ENCODE assay signal across 8 cellular contexts in genomic region chr17:75525806-75526554, GRCh38. TPM values are rescaled to one million over a fixed set of nuclear protein-coding genes. Genes with fewer than 3 reads are reported as not detected.
DNase-seq lines count a peak whose midpoint lies in the region; ATAC-seq and TF ChIP-seq lines count a peak whose summit lies in the region.

No MANE protein-coding gene starts in this region.

- no peak overlapping the region for H2BK120ac ChIP-seq in IMR-90 (ENCODE audit: low read depth, low read length)

- TF ChIP-seq RAD21 in IMR-90 (IDR thresholded peaks at IDR 0.05; ENCODE audit: low read length): no peak

- H3K4me1 ChIP-seq in IMR-90 (ENCODE audit: control insufficient read depth, insufficient read depth, low read length) (no peaks in the 10 kb centered on the region), mucosa of stomach (ENCODE audit: control insufficient read depth, insufficient read depth, low read length) (peaks cover 21% of the 10 kb centered on the region)

- 5% methylated on average over 25 of the region's 60 CpGs; no CpG with 5 or more reads in 1 of the 2 experiments for WGBS in IMR-90 (ENCODE audit: extremely low coverage in 2 of 2, insufficient read length in 1 of 2), 2 experiments

- no peak overlapping the region for H2BK15ac ChIP-seq in IMR-90 (ENCODE audit: low read depth, low read length)

- dilution Hi-C loops in IMR-90 (cut with HindIII; ENCODE audit: low sequenced_read_pairs, unreplicated experiment): no loop called here

- no peak overlapping the region for H3K4ac ChIP-seq in IMR-90 (ENCODE audit: low read depth, low read length)

- no peak overlapping the region for H3K9ac ChIP-seq in IMR-90 (ENCODE audit: low read depth, low read length)
- H3K9ac ChIP-seq in mucosa of stomach (ENCODE audit: low read length): peak overlapping the region; percentile 93

- H4K8ac ChIP-seq in IMR-90 (ENCODE audit: low read depth in 2 of 2, low read length in 2 of 2): no peak overlapping the region

- intact Hi-C loops in IMR-90 (cut with micrococcal nuclease): no loop called here

- in situ Hi-C loops in IMR-90 (cut with MboI; ENCODE audit: low sequenced_read_pairs): no loop called here

- no peak for TF ChIP-seq POLR2A in IMR-90 (IDR thresholded peaks at IDR 0.05; ENCODE audit: low read depth, low read length)

- H2AK5ac ChIP-seq in IMR-90 (ENCODE audit: low read depth, low read length): no peak overlapping the region

- DNase-seq in NCI-H146 (lab: John Stamatoyannopoulos, UW) (peak; percentile 64), NCI-H146 treated with DMSO at 0.1 percent for 48 hours (lab: John Stamatoyannopoulos, UW; ENCODE audit: unreplicated experiment) (no peak), IMR-90 (no peak), cardiac fibroblast (ENCODE audit: low read depth in 2 of 2) (no peak)
- DNase-seq in stimulated activated CD4-positive, alpha-beta T cell treated with anti-CD3 and anti-CD28 coated beads, Interleukin-2, amount 100 ng/mL, for 48 hours: no peak

- H2BK5ac ChIP-seq in IMR-90 (ENCODE audit: low read depth, low read length, poor library complexity, severe bottlenecking): no peak overlapping the region

- no peak overlapping the region for H4K5ac ChIP-seq in IMR-90 (ENCODE audit: low read depth, low read length)

- no peaks in the 10 kb centered on the region for H3K9me3 ChIP-seq in IMR-90 (ENCODE audit: control insufficient read depth, insufficient read depth, low read length)
- H3K9me3 ChIP-seq in mucosa of stomach (ENCODE audit: control insufficient read depth, low read length): no peaks in the 10 kb centered on the region

- BruUV-seq in IMR-90 (replicated peaks; lab: Mats Ljungman, UMichigan): no TSS peak

- H2AFZ ChIP-seq in IMR-90 (replicated peaks; ENCODE audit: low read length, poor library complexity): peak overlapping the region; percentile 81

- POLR2A ChIA-PET in IMR-90 (lab: Charles Lee; ENCODE audit: unreplicated experiment): no interaction called here

- no peak overlapping the region for H4K91ac ChIP-seq in IMR-90 (ENCODE audit: insufficient read depth, low read depth, low read length)

- H2BK20ac ChIP-seq in IMR-90 (ENCODE audit: low read depth, low read length): no peak overlapping the region

- no peak overlapping the region for H3K18ac ChIP-seq in IMR-90 (ENCODE audit: low read depth, low read length)

- peaks cover 22% of the 10 kb centered on the region for H3K27me3 ChIP-seq in IMR-90 (ENCODE audit: control insufficient read depth, insufficient read depth, low read length)
- H3K27me3 ChIP-seq in mucosa of stomach (ENCODE audit: control insufficient read depth, insufficient read depth, low read length): no peaks in the 10 kb centered on the region

- H3K56ac ChIP-seq in IMR-90 (ENCODE audit: extremely low read depth, insufficient read depth, low read length): no peak overlapping the region

- H3K4me3 ChIP-seq in IMR-90 (ENCODE audit: insufficient read depth, low read depth, low read length) (peak overlapping the region; percentile 48; the same call in 1 of the 2 replicates), cardiac fibroblast (replicated peaks in 1 of 2; ENCODE audit: low read depth in 2 of 2, low read length in 2 of 2) (peak overlapping the region; percentile 22 to 46), mucosa of stomach (ENCODE audit: low read length) (peak overlapping the region; percentile 53)

- peak overlapping the region; percentile 73; the same call in 1 of the 2 replicates for H3K23ac ChIP-seq in IMR-90 (ENCODE audit: low read depth, low read length)

- H3K79me1 ChIP-seq in IMR-90 (ENCODE audit: low read depth in 1 of 2, low read length in 2 of 2): no peaks in the 10 kb centered on the region

- TF ChIP-seq CTCF in IMR-90 (conservative IDR thresholded peaks at IDR 0.05; ENCODE audit: low read depth, low read length) (no peak), cardiac fibroblast (IDR thresholded peaks at IDR 0.05; ENCODE audit: low read depth, low read length) (no peak)

- H3K4me2 ChIP-seq in IMR-90 (ENCODE audit: low read depth, low read length): peak overlapping the region; percentile 66

- peak; percentile 5; the same call in 1 of the 2 replicates for ATAC-seq in IMR-90 (ENCODE audit: low read depth)
- no peak for ATAC-seq in GM19463 (IDR thresholded peaks at IDR 0.05; ENCODE audit: unreplicated experiment)
- ATAC-seq in GM21381 (IDR thresholded peaks at IDR 0.05; ENCODE audit: unreplicated experiment): no peak

- H3K9me1 ChIP-seq in IMR-90 (ENCODE audit: insufficient read depth, low read length): no peaks in the 10 kb centered on the region

- H3K27ac ChIP-seq in IMR-90 (ENCODE audit: insufficient read depth, low read length): no peak overlapping the region

- peaks cover 3% of the 10 kb centered on the region; the same call in 1 of the 2 replicates for H3K36me3 ChIP-seq in IMR-90 (ENCODE audit: control insufficient read depth, insufficient read depth, low read length)
- no peaks in the 10 kb centered on the region for H3K36me3 ChIP-seq in mucosa of stomach (ENCODE audit: control insufficient read depth, insufficient read depth, low read length)

- no peak overlapping the region for H3K14ac ChIP-seq in IMR-90 (replicated peaks; ENCODE audit: low read depth, low read length)

- no peak overlapping the region for H2AK9ac ChIP-seq in IMR-90 (replicated peaks; ENCODE audit: low read depth, low read length, poor library complexity)

- CTCF ChIA-PET in IMR-90 (lab: Yijun Ruan, JAX): no interaction called here

- 0 out of 2 replicates have a peak, but pooled peaks cover 14% of the 10 kb centered on the region for H4K20me1 ChIP-seq in IMR-90 (ENCODE audit: insufficient read depth, low read length)

TF ChIP-seq in IMR-90, 13 proteins besides CTCF, POLR2A, EP300 and RAD21:
- TF ChIP-seq RCOR1 (IDR thresholded peaks at IDR 0.05; ENCODE audit: insufficient replicate concordance, low read length) (no peak), MAFK (IDR thresholded peaks at IDR 0.05; ENCODE audit: low read depth, low read length) (no peak), USF2 (IDR thresholded peaks at IDR 0.05; ENCODE audit: low read depth, low read length) (no peak), SMC3 (IDR thresholded peaks at IDR 0.05; ENCODE audit: low read depth, low read length) (no peak), MXI1 (IDR thresholded peaks at IDR 0.05; ENCODE audit: borderline replicate concordance, low read depth, low read length) (no peak), CHD1 (IDR thresholded peaks at IDR 0.05; ENCODE audit: low read depth, low read length) (no peak), CEBPB (IDR thresholded peaks at IDR 0.05; ENCODE audit: low read depth, low read length) (no peak), FOS (IDR thresholded peaks at IDR 0.05; ENCODE audit: low read depth, low read length) (no peak), ELK1 (IDR thresholded peaks at IDR 0.05; ENCODE audit: borderline replicate concordance, low read depth, low read length) (no peak), BHLHE40 (IDR thresholded peaks at IDR 0.05; ENCODE audit: low read depth, low read length) (no peak), RFX5 (IDR thresholded peaks at IDR 0.05; ENCODE audit: low read depth, low read length) (no peak), NFE2L2 (IDR thresholded peaks at IDR 0.05; ENCODE audit: low read depth, low read length) (no peak), MAZ (IDR thresholded peaks at IDR 0.05; ENCODE audit: borderline replicate concordance, low read depth, low read length) (no peak)

RNA-seq across cellular contexts. Expression of gene LLGL2, which starts 0.5 kb away (rescaled TPM):
- total RNA-seq in IMR-90 (2012; rRNA removed): 0.54 and 0.56 TPM in 2 replicates
- 0.53 and 0.72 TPM in 2 replicates for polyA plus RNA-seq in IMR-90 (2012; rRNA removed)
- 1.2 and 1.6 TPM in 2 replicates for polyA plus RNA-seq in IMR-90 (2012; cell fraction: cytosol; rRNA removed)
- 2.0 and 4.5 TPM in 2 replicates for polyA plus RNA-seq in IMR-90 (2012; cell fraction: nucleus; rRNA removed; ENCODE audit: low replicate concordance)

RNA-seq across cellular contexts. Expression of gene TSEN54, which starts 9.7 kb away (rescaled TPM):
- 6.4 and 7.2 TPM in 2 replicates for total RNA-seq in IMR-90 (2012; rRNA removed)
- 14.9 and 16.2 TPM in 2 replicates for polyA plus RNA-seq in IMR-90 (2012; rRNA removed)
- 9.8 and 14.7 TPM in 2 replicates for polyA plus RNA-seq in IMR-90 (2012; cell fraction: cytosol; rRNA removed)
- polyA plus RNA-seq in IMR-90 (2012; cell fraction: nucleus; rRNA removed; ENCODE audit: low replicate concordance): 37.4 and 62.8 TPM in 2 replicates

RNA-seq across cellular contexts. Expression of gene CASKIN2, which starts 10.6 kb away (rescaled TPM):
- total RNA-seq in IMR-90 (2012; rRNA removed): 2.2 and 2.9 TPM in 2 replicates
- 6.9 and 7.5 TPM in 2 replicates for polyA plus RNA-seq in IMR-90 (2012; rRNA removed)
- polyA plus RNA-seq in IMR-90 (2012; cell fraction: cytosol; rRNA removed): 4.7 and 6.3 TPM in 2 replicates
- 17.2 and 50.6 TPM in 2 replicates for polyA plus RNA-seq in IMR-90 (2012; cell fraction: nucleus; rRNA removed; ENCODE audit: low replicate concordance)
